Comparison of ENCODE assay signal across 7 cellular contexts in the genomic region with DNA sequence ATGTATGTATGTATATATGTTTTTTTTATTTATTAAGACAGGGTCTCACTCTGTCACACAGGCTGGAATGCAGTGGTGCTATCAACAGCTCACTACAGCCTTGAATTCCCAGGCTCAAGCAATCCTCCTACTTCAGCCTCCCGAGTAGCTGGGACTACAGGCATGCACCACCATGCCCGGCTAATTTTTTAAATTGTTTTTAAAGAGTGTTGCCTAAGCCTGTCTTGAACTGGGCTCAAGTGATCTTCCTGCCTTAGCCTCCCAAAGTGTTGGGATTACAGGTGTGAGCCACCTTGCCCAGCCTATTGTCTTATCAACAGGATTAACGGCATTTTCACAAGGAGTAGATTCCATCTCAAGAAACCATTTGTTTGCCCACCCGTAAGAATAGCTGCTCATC. TPM values are rescaled to one million over a fixed set of nuclear protein-coding genes. Genes with fewer than 3 reads are reported as not detected.
DNase-seq lines count a peak whose midpoint lies in the region; ATAC-seq and TF ChIP-seq lines count a peak whose summit lies in the region.
"Not testable (repeated sequence)": the region's sequence is repeated elsewhere in the genome, so short reads cannot be mapped to it uniquely, and the experiment has no call there.

No MANE protein-coding gene starts in this region.

- not testable (repeated sequence) for TF ChIP-seq CTCF in Loucy (conservative IDR thresholded peaks at IDR 0.05; ENCODE audit: low read length); left ventricle myocardium inferior (IDR thresholded peaks at IDR 0.05; ENCODE audit: borderline replicate concordance)

- not testable (repeated sequence) for DNase-seq in CD4-positive, CD25-positive, alpha-beta regulatory T cell; activated CD4-positive, alpha-beta T cell treated with anti-CD3 and anti-CD28 coated beads, Interleukin-2, amount 10 ng/mL, durations not matched to agents 24 days and 14 days; activated T-cell treated with anti-CD3 and anti-CD28 coated beads, Interleukin-2, amount 50 U/mL, for 24 hours; activated naive CD4-positive, alpha-beta T cell treated with anti-CD3 and anti-CD28 coated beads, Interleukin-2, amount 10 ng/mL, durations not matched to agents 7 days and 5 days; left ventricle myocardium inferior; stimulated activated effector memory CD8-positive, alpha-beta T cell treated with anti-CD3 and anti-CD28 coated beads, Interleukin-12 subunit alpha, Interleukin-12 subunit beta, amount 100 ng/mL, for 72 hours (ENCODE audit: low spot score in 2 of 2)

- peak overlapping the region in 1 of 3 donors; percentile 78 for H3K27ac Mint-ChIP-seq in CD4-positive, CD25-positive, alpha-beta regulatory T cell
- H3K27ac Mint-ChIP-seq in activated CD4-positive, alpha-beta T cell treated with anti-CD3 and anti-CD28 coated beads, Interleukin-2, amount 10 ng/mL, durations not matched to agents 24 days and 14 days, result not testable (repeated sequence)
- peak overlapping the region; percentile 62 for H3K27ac Mint-ChIP-seq in activated T-cell treated with anti-CD3 and anti-CD28 coated beads, Interleukin-2, amount 50 U/mL, for 24 hours
- peak overlapping the region; percentile 49 for H3K27ac Mint-ChIP-seq in activated naive CD4-positive, alpha-beta T cell treated with anti-CD3 and anti-CD28 coated beads, Interleukin-2, amount 10 ng/mL, durations not matched to agents 7 days and 5 days
- peak overlapping the region; percentile 43 for H3K27ac Mint-ChIP-seq in stimulated activated effector memory CD8-positive, alpha-beta T cell treated with anti-CD3 and anti-CD28 coated beads, Interleukin-12 subunit alpha, Interleukin-12 subunit beta, amount 100 ng/mL, for 72 hours

- not testable (repeated sequence) for ATAC-seq in CD4-positive, CD25-positive, alpha-beta regulatory T cell (ENCODE audit: low read depth in 2 of 2); stimulated activated effector memory CD8-positive, alpha-beta T cell treated with anti-CD3 and anti-CD28 coated beads, Interleukin-12 subunit alpha, Interleukin-12 subunit beta, amount 100 ng/mL, for 72 hours

- not testable (repeated sequence) for H3K9me2 ChIP-seq in Loucy (replicated peaks; ENCODE audit: low read depth, low read length)

- peak overlapping the region; percentile 40 for H3K4me3 ChIP-seq in CD4-positive, CD25-positive, alpha-beta regulatory T cell (ENCODE audit: low read depth, low read length)
- H3K4me3 ChIP-seq in Loucy (ENCODE audit: low read length, poor library complexity, severe bottlenecking); left ventricle myocardium inferior: not testable (repeated sequence)

- H3K9ac ChIP-seq in Loucy (ENCODE audit: low read depth, low read length, poor library complexity, severe bottlenecking), result not testable (repeated sequence)

- peaks cover 57% of the 10 kb centered on the region for H4K20me1 ChIP-seq in Loucy (ENCODE audit: insufficient read depth, low read length, poor library complexity, severe bottlenecking)

- H3K4me2 ChIP-seq in Loucy (ENCODE audit: low read depth, low read length, poor library complexity, severe bottlenecking), result peak overlapping the region; percentile 8

- not testable (repeated sequence) for H3K27ac ChIP-seq in CD4-positive, CD25-positive, alpha-beta regulatory T cell (ENCODE audit: insufficient read depth, low read length, poor library complexity, severe bottlenecking)
- H3K27ac ChIP-seq in left ventricle myocardium inferior (replicated peaks), result peak overlapping the region; percentile 16

- H3K9me3 ChIP-seq in CD4-positive, CD25-positive, alpha-beta regulatory T cell (ENCODE audit: control insufficient read depth in 2 of 2, low read length in 2 of 2); Loucy (ENCODE audit: insufficient read depth, low read depth, low read length); left ventricle myocardium inferior (replicated peaks): not testable (repeated sequence)

- peaks cover 55% of the 10 kb centered on the region for H3K4me1 ChIP-seq in CD4-positive, CD25-positive, alpha-beta regulatory T cell (ENCODE audit: control insufficient read depth, insufficient read depth, low read length, poor library complexity, severe bottlenecking)
- H3K4me1 ChIP-seq in Loucy (ENCODE audit: insufficient read depth, low read length, poor library complexity, severe bottlenecking) (peaks cover 24% of the 10 kb centered on the region), left ventricle myocardium inferior (peaks cover 77% of the 10 kb centered on the region)

- peak overlapping the region in 3 of 4 donors; percentile 17 to 73 (median 63) for H3K4me3 Mint-ChIP-seq in CD4-positive, CD25-positive, alpha-beta regulatory T cell
- H3K4me3 Mint-ChIP-seq in activated CD4-positive, alpha-beta T cell treated with anti-CD3 and anti-CD28 coated beads, Interleukin-2, amount 10 ng/mL, durations not matched to agents 24 days and 14 days, result peak overlapping the region; percentile 37
- H3K4me3 Mint-ChIP-seq in activated T-cell treated with anti-CD3 and anti-CD28 coated beads, Interleukin-2, amount 50 U/mL, for 24 hours; stimulated activated effector memory CD8-positive, alpha-beta T cell treated with anti-CD3 and anti-CD28 coated beads, Interleukin-12 subunit alpha, Interleukin-12 subunit beta, amount 100 ng/mL, for 72 hours: not testable (repeated sequence)
- H3K4me3 Mint-ChIP-seq in activated naive CD4-positive, alpha-beta T cell treated with anti-CD3 and anti-CD28 coated beads, Interleukin-2, amount 10 ng/mL, durations not matched to agents 7 days and 5 days, result peak overlapping the region; percentile 21

- H3K27me3 ChIP-seq in CD4-positive, CD25-positive, alpha-beta regulatory T cell (ENCODE audit: control insufficient read depth, insufficient read depth, low read length); Loucy (ENCODE audit: insufficient read depth, low read length, poor library complexity, severe bottlenecking); left ventricle myocardium inferior (ENCODE audit: low read depth): not testable (repeated sequence)

- not testable (repeated sequence) for H3K9me3 Mint-ChIP-seq in CD4-positive, CD25-positive, alpha-beta regulatory T cell; activated CD4-positive, alpha-beta T cell treated with anti-CD3 and anti-CD28 coated beads, Interleukin-2, amount 10 ng/mL, durations not matched to agents 24 days and 14 days; activated T-cell treated with anti-CD3 and anti-CD28 coated beads, Interleukin-2, amount 50 U/mL, for 24 hours; activated naive CD4-positive, alpha-beta T cell treated with anti-CD3 and anti-CD28 coated beads, Interleukin-2, amount 10 ng/mL, durations not matched to agents 7 days and 5 days; stimulated activated effector memory CD8-positive, alpha-beta T cell treated with anti-CD3 and anti-CD28 coated beads, Interleukin-12 subunit alpha, Interleukin-12 subunit beta, amount 100 ng/mL, for 72 hours

- not testable (repeated sequence) for H3K36me3 ChIP-seq in CD4-positive, CD25-positive, alpha-beta regulatory T cell (ENCODE audit: control insufficient read depth, insufficient read depth, low read length); Loucy (ENCODE audit: insufficient read depth, low read length); left ventricle myocardium inferior

- not testable (repeated sequence) for H3K27me3 Mint-ChIP-seq in CD4-positive, CD25-positive, alpha-beta regulatory T cell; activated CD4-positive, alpha-beta T cell treated with anti-CD3 and anti-CD28 coated beads, Interleukin-2, amount 10 ng/mL, durations not matched to agents 24 days and 14 days; activated T-cell treated with anti-CD3 and anti-CD28 coated beads, Interleukin-2, amount 50 U/mL, for 24 hours; activated naive CD4-positive, alpha-beta T cell treated with anti-CD3 and anti-CD28 coated beads, Interleukin-2, amount 10 ng/mL, durations not matched to agents 7 days and 5 days

- intact Hi-C loops in activated CD4-positive, alpha-beta T cell treated with anti-CD3 and anti-CD28 coated beads, Interleukin-2, amount 10 ng/mL, durations not matched to agents 24 days and 14 days (cut with micrococcal nuclease); left ventricle myocardium inferior (cut with micrococcal nuclease): not testable (repeated sequence)

- peaks cover 96% of the 10 kb centered on the region for H3K79me2 ChIP-seq in Loucy (ENCODE audit: insufficient read depth, low read length)

- not testable (repeated sequence) for H3F3A ChIP-seq in Loucy (ENCODE audit: low read depth)

- H3K36me3 Mint-ChIP-seq in CD4-positive, CD25-positive, alpha-beta regulatory T cell, result not testable (repeated sequence)
- H3K36me3 Mint-ChIP-seq in activated CD4-positive, alpha-beta T cell treated with anti-CD3 and anti-CD28 coated beads, Interleukin-2, amount 10 ng/mL, durations not matched to agents 24 days and 14 days (ENCODE audit: low read depth), result peaks cover 15% of the 10 kb centered on the region
- H3K36me3 Mint-ChIP-seq in activated T-cell treated with anti-CD3 and anti-CD28 coated beads, Interleukin-2, amount 50 U/mL, for 24 hours (ENCODE audit: low read depth), result peaks cover 63% of the 10 kb centered on the region
- peaks cover 12% of the 10 kb centered on the region for H3K36me3 Mint-ChIP-seq in activated naive CD4-positive, alpha-beta T cell treated with anti-CD3 and anti-CD28 coated beads, Interleukin-2, amount 10 ng/mL, durations not matched to agents 7 days and 5 days
- H3K36me3 Mint-ChIP-seq in stimulated activated effector memory CD8-positive, alpha-beta T cell treated with anti-CD3 and anti-CD28 coated beads, Interleukin-12 subunit alpha, Interleukin-12 subunit beta, amount 100 ng/mL, for 72 hours, result peaks cover 35% of the 10 kb centered on the region

- H2AFZ ChIP-seq in Loucy (ENCODE audit: low read length), result not testable (repeated sequence)

- peaks cover 19 to 90% (median 54%) of the 10 kb centered on the region in 4 donors for H3K4me1 Mint-ChIP-seq in CD4-positive, CD25-positive, alpha-beta regulatory T cell
- peaks cover 40% of the 10 kb centered on the region for H3K4me1 Mint-ChIP-seq in activated CD4-positive, alpha-beta T cell treated with anti-CD3 and anti-CD28 coated beads, Interleukin-2, amount 10 ng/mL, durations not matched to agents 24 days and 14 days
- peaks cover 71% of the 10 kb centered on the region for H3K4me1 Mint-ChIP-seq in activated T-cell treated with anti-CD3 and anti-CD28 coated beads, Interleukin-2, amount 50 U/mL, for 24 hours (ENCODE audit: low read depth)
- peaks cover 60% of the 10 kb centered on the region for H3K4me1 Mint-ChIP-seq in activated naive CD4-positive, alpha-beta T cell treated with anti-CD3 and anti-CD28 coated beads, Interleukin-2, amount 10 ng/mL, durations not matched to agents 7 days and 5 days
- H3K4me1 Mint-ChIP-seq in stimulated activated effector memory CD8-positive, alpha-beta T cell treated with anti-CD3 and anti-CD28 coated beads, Interleukin-12 subunit alpha, Interleukin-12 subunit beta, amount 100 ng/mL, for 72 hours, result peaks cover 60% of the 10 kb centered on the region

- CTCF ChIA-PET in activated naive CD4-positive, alpha-beta T cell treated with anti-CD3 and anti-CD28 coated beads, Interleukin-2, amount 10 ng/mL, durations not matched to agents 7 days and 5 days (lab: Charles Lee), result interaction anchor here (1.2 kb wide), 1 partner anchor 135 kb away, joined by 3 read pairs; no protein-coding TSS in a partner anchor

RNA-seq across cellular contexts. Expression of gene KPNA6, which starts 5.6 kb away (rescaled TPM):
- 56.1 TPM for total RNA-seq in CD4-positive, CD25-positive, alpha-beta regulatory T cell
- 10 to 100 TPM; 22.7 to 29.3 (median 26.4) TPM for polyA plus RNA-seq in CD4-positive, CD25-positive, alpha-beta regulatory T cell
- total RNA-seq in activated CD4-positive, alpha-beta T cell treated with anti-CD3 and anti-CD28 coated beads, Interleukin-2, amount 10 ng/mL, durations not matched to agents 24 days and 14 days, result 79.4 and 87.6 TPM in 2 replicates
- 75.9 TPM for total RNA-seq in left ventricle myocardium inferior

RNA-seq across cellular contexts. Expression of gene TMEM39B, which starts 40.7 kb away (rescaled TPM):
- 13.1 TPM for total RNA-seq in CD4-positive, CD25-positive, alpha-beta regulatory T cell
- polyA plus RNA-seq in CD4-positive, CD25-positive, alpha-beta regulatory T cell, result 1 to 10 TPM; 2.3 to 3.6 (median 2.6) TPM
- total RNA-seq in activated CD4-positive, alpha-beta T cell treated with anti-CD3 and anti-CD28 coated beads, Interleukin-2, amount 10 ng/mL, durations not matched to agents 24 days and 14 days, result 34.5 and 38.0 TPM in 2 replicates
- total RNA-seq in left ventricle myocardium inferior, result 5.8 TPM
